ENCODE assay signal across 1 cellular context in the genomic region with DNA sequence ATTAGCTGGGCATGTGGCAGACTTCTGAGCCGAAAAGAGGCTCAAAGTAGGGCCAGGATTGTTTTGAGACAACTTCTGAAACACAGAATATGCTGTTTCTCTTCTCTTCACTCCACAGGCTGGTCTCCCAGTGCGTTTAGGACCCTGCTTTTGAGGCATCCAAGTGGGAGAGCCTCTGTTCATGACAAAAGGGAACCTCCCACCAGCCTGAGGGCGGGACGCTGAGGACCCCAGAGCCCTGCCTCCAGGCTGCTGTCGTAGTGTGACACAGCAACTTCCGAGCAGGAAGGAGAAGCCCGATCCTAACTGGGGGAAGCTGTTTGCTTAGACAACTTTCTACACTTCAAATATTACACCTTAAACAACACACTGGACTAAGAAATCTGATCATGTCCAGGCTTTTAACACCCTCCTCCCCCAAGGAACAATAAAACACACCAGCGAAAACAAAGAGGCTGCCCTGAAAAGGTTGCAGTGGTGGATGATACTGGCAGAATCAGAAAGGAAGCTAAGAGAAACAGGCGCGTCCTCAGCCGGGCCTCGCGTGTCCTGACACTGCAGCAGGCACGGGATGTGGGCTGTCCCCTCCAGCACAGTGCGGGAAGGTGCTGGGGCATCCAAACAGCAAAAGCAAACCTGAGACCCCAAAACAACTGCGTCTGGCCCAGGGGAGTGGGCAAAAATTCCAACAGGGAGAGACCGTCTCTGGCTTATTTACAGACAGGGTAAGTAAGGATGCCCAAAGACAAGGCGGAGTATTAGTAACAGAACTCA.
TF ChIP-seq lines count a peak whose summit lies in the region.

No MANE protein-coding gene starts in this region.

TF ChIP-seq in HEK293, 187 proteins besides CTCF, POLR2A, EP300 and RAD21 (continued from another document and continues in another):
- TF ChIP-seq, protein P1, sequence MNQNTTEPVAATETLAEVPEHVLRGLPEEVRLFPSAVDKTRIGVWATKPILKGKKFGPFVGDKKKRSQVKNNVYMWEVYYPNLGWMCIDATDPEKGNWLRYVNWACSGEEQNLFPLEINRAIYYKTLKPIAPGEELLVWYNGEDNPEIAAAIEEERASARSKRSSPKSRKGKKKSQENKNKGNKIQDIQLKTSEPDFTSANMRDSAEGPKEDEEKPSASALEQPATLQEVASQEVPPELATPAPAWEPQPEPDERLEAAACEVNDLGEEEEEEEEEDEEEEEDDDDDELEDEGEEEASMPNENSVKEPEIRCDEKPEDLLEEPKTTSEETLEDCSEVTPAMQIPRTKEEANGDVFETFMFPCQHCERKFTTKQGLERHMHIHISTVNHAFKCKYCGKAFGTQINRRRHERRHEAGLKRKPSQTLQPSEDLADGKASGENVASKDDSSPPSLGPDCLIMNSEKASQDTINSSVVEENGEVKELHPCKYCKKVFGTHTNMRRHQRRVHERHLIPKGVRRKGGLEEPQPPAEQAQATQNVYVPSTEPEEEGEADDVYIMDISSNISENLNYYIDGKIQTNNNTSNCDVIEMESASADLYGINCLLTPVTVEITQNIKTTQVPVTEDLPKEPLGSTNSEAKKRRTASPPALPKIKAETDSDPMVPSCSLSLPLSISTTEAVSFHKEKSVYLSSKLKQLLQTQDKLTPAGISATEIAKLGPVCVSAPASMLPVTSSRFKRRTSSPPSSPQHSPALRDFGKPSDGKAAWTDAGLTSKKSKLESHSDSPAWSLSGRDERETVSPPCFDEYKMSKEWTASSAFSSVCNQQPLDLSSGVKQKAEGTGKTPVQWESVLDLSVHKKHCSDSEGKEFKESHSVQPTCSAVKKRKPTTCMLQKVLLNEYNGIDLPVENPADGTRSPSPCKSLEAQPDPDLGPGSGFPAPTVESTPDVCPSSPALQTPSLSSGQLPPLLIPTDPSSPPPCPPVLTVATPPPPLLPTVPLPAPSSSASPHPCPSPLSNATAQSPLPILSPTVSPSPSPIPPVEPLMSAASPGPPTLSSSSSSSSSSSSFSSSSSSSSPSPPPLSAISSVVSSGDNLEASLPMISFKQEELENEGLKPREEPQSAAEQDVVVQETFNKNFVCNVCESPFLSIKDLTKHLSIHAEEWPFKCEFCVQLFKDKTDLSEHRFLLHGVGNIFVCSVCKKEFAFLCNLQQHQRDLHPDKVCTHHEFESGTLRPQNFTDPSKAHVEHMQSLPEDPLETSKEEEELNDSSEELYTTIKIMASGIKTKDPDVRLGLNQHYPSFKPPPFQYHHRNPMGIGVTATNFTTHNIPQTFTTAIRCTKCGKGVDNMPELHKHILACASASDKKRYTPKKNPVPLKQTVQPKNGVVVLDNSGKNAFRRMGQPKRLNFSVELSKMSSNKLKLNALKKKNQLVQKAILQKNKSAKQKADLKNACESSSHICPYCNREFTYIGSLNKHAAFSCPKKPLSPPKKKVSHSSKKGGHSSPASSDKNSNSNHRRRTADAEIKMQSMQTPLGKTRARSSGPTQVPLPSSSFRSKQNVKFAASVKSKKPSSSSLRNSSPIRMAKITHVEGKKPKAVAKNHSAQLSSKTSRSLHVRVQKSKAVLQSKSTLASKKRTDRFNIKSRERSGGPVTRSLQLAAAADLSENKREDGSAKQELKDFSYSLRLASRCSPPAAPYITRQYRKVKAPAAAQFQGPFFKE (tag by site-specific recombination; IDR thresholded peaks at IDR 0.05; ENCODE audit: borderline replicate concordance): no peak
- TF ChIP-seq ZNF624 (tag by site-specific recombination; IDR thresholded peaks at IDR 0.05) (no peak), HOXA7 (CRISPR knock-in tag; IDR thresholded peaks at IDR 0.05; ENCODE audit: borderline replicate concordance) (no peak), ZNF776 (tag by site-specific recombination; IDR thresholded peaks at IDR 0.05; ENCODE audit: borderline replicate concordance) (no peak), MZF1 (tag by site-specific recombination; IDR thresholded peaks at IDR 0.05; ENCODE audit: borderline replicate concordance) (no peak), ZNF426 (tag by site-specific recombination; IDR thresholded peaks at IDR 0.05) (no peak), ZNF48 (tag by site-specific recombination; IDR thresholded peaks at IDR 0.05) (no peak), ZNF175 (tag by site-specific recombination; IDR thresholded peaks at IDR 0.05) (no peak), ZNF747 (tag by site-specific recombination; IDR thresholded peaks at IDR 0.05) (no peak), ZNF777 (tag by site-specific recombination; IDR thresholded peaks at IDR 0.05; ENCODE audit: borderline replicate concordance) (no peak), ZNF394 (tag by site-specific recombination; IDR thresholded peaks at IDR 0.05; ENCODE audit: borderline replicate concordance) (peak; percentile 45; the same call in 1 of the 2 replicates), SP2 (tag by site-specific recombination; IDR thresholded peaks at IDR 0.05) (peak; percentile 67), HOXC10 (CRISPR knock-in tag; IDR thresholded peaks at IDR 0.05) (no peak), ZNF24 (tag by site-specific recombination; IDR thresholded peaks at IDR 0.05) (no peak), ZNF555 (tag by site-specific recombination; conservative IDR thresholded peaks at IDR 0.05) (no peak), ZFP41 (tag by site-specific recombination; IDR thresholded peaks at IDR 0.05; ENCODE audit: borderline replicate concordance) (no peak), ZNF140 (tag by site-specific recombination; IDR thresholded peaks at IDR 0.05) (no peak), ZFHX2 (tag by site-specific recombination; conservative IDR thresholded peaks at IDR 0.05) (peak; percentile 52), ZNF768 (tag by site-specific recombination; IDR thresholded peaks at IDR 0.05) (no peak), ZNF791 (tag by site-specific recombination; IDR thresholded peaks at IDR 0.05) (no peak), PRDM1 (tag by site-specific recombination; IDR thresholded peaks at IDR 0.05) (no peak), SP7 (tag by site-specific recombination; IDR thresholded peaks at IDR 0.05) (no peak), ZNF785 (tag by site-specific recombination; IDR thresholded peaks at IDR 0.05) (no peak), ZBTB17 (tag by site-specific recombination; IDR thresholded peaks at IDR 0.05) (peak; percentile 63), ZNF133 (tag by site-specific recombination; IDR thresholded peaks at IDR 0.05) (no peak), ZNF16 (tag by site-specific recombination; IDR thresholded peaks at IDR 0.05; ENCODE audit: low read depth) (no peak), ZFP37 (tag by site-specific recombination; IDR thresholded peaks at IDR 0.05) (no peak), ZNF585B (tag by site-specific recombination; IDR thresholded peaks at IDR 0.05) (no peak), KLF9 (tag by site-specific recombination; IDR thresholded peaks at IDR 0.05; ENCODE audit: low read depth) (no peak), ZNF292 (tag by site-specific recombination; IDR thresholded peaks at IDR 0.05; ENCODE audit: borderline replicate concordance, low read depth) (no peak), OVOL3 (tag by site-specific recombination; IDR thresholded peaks at IDR 0.05) (no peak), ZNF114 (tag by site-specific recombination; IDR thresholded peaks at IDR 0.05) (no peak), ZNF155 (tag by site-specific recombination; IDR thresholded peaks at IDR 0.05) (no peak), ZNF10 (tag by site-specific recombination; IDR thresholded peaks at IDR 0.05) (peak; percentile 68; the same call in 1 of the 2 replicates), ZNF530 (tag by site-specific recombination; IDR thresholded peaks at IDR 0.05; ENCODE audit: low read depth) (no peak)
- TF ChIP-seq, protein P2, sequence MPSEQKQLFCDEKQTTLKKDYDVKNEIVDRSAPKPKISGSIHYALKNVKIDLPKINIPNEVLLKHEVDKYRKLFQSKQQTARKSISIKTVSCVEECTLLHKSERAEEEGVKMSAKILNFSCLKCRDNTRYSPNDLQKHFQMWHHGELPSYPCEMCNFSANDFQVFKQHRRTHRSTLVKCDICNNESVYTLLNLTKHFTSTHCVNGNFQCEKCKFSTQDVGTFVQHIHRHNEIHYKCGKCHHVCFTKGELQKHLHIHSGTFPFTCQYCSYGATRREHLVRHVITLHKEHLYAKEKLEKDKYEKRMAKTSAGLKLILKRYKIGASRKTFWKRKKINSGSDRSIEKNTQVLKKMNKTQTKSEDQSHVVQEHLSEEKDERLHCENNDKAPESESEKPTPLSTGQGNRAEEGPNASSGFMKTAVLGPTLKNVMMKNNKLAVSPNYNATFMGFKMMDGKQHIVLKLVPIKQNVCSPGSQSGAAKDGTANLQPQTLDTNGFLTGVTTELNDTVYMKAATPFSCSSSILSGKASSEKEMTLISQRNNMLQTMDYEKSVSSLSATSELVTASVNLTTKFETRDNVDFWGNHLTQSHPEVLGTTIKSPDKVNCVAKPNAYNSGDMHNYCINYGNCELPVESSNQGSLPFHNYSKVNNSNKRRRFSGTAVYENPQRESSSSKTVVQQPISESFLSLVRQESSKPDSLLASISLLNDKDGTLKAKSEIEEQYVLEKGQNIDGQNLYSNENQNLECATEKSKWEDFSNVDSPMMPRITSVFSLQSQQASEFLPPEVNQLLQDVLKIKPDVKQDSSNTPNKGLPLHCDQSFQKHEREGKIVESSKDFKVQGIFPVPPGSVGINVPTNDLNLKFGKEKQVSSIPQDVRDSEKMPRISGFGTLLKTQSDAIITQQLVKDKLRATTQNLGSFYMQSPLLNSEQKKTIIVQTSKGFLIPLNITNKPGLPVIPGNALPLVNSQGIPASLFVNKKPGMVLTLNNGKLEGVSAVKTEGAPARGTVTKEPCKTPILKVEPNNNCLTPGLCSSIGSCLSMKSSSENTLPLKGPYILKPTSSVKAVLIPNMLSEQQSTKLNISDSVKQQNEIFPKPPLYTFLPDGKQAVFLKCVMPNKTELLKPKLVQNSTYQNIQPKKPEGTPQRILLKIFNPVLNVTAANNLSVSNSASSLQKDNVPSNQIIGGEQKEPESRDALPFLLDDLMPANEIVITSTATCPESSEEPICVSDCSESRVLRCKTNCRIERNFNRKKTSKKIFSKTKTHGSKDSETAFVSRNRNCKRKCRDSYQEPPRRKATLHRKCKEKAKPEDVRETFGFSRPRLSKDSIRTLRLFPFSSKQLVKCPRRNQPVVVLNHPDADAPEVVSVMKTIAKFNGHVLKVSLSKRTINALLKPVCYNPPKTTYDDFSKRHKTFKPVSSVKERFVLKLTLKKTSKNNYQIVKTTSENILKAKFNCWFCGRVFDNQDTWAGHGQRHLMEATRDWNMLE (tag by site-specific recombination; conservative IDR thresholded peaks at IDR 0.05; ENCODE audit: low read depth): no peak
- TF ChIP-seq, protein P3, sequence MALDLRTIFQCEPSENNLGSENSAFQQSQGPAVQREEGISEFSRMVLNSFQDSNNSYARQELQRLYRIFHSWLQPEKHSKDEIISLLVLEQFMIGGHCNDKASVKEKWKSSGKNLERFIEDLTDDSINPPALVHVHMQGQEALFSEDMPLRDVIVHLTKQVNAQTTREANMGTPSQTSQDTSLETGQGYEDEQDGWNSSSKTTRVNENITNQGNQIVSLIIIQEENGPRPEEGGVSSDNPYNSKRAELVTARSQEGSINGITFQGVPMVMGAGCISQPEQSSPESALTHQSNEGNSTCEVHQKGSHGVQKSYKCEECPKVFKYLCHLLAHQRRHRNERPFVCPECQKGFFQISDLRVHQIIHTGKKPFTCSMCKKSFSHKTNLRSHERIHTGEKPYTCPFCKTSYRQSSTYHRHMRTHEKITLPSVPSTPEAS (tag by site-specific recombination; IDR thresholded peaks at IDR 0.05): no peak
- TF ChIP-seq, protein P4, sequence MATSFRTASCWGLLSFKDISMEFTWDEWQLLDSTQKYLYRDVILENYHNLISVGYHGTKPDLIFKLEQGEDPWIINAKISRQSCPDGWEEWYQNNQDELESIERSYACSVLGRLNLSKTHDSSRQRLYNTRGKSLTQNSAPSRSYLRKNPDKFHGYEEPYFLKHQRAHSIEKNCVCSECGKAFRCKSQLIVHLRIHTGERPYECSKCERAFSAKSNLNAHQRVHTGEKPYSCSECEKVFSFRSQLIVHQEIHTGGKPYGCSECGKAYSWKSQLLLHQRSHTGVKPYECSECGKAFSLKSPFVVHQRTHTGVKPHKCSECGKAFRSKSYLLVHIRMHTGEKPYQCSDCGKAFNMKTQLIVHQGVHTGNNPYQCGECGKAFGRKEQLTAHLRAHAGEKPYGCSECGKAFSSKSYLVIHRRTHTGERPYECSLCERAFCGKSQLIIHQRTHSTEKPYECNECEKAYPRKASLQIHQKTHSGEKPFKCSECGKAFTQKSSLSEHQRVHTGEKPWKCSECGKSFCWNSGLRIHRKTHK (tag by site-specific recombination; IDR thresholded peaks at IDR 0.05): no peak
- TF ChIP-seq, protein P5, sequence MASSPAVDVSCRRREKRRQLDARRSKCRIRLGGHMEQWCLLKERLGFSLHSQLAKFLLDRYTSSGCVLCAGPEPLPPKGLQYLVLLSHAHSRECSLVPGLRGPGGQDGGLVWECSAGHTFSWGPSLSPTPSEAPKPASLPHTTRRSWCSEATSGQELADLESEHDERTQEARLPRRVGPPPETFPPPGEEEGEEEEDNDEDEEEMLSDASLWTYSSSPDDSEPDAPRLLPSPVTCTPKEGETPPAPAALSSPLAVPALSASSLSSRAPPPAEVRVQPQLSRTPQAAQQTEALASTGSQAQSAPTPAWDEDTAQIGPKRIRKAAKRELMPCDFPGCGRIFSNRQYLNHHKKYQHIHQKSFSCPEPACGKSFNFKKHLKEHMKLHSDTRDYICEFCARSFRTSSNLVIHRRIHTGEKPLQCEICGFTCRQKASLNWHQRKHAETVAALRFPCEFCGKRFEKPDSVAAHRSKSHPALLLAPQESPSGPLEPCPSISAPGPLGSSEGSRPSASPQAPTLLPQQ (tag by site-specific recombination; IDR thresholded peaks at IDR 0.05): no peak
- TF ChIP-seq, protein P6, sequence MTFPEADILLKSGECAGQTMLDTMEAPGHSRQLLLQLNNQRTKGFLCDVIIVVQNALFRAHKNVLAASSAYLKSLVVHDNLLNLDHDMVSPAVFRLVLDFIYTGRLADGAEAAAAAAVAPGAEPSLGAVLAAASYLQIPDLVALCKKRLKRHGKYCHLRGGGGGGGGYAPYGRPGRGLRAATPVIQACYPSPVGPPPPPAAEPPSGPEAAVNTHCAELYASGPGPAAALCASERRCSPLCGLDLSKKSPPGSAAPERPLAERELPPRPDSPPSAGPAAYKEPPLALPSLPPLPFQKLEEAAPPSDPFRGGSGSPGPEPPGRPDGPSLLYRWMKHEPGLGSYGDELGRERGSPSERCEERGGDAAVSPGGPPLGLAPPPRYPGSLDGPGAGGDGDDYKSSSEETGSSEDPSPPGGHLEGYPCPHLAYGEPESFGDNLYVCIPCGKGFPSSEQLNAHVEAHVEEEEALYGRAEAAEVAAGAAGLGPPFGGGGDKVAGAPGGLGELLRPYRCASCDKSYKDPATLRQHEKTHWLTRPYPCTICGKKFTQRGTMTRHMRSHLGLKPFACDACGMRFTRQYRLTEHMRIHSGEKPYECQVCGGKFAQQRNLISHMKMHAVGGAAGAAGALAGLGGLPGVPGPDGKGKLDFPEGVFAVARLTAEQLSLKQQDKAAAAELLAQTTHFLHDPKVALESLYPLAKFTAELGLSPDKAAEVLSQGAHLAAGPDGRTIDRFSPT (tag by site-specific recombination; IDR thresholded peaks at IDR 0.05): no peak
- TF ChIP-seq, protein P7, sequence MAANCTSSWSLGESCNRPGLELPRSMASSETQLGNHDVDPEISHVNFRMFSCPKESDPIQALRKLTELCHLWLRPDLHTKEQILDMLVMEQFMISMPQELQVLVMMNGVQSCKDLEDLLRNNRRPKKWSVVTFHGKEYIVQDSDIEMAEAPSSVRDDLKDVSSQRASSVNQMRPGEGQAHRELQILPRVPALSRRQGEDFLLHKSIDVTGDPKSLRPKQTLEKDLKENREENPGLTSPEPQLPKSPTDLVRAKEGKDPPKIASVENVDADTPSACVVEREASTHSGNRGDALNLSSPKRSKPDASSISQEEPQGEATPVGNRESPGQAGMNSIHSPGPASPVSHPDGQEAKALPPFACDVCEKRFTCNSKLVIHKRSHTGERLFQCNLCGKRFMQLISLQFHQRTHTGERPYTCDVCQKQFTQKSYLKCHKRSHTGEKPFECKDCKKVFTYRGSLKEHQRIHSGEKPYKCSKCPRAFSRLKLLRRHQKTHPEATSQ (tag by site-specific recombination; IDR thresholded peaks at IDR 0.05): no peak
